In the genomic region with DNA sequence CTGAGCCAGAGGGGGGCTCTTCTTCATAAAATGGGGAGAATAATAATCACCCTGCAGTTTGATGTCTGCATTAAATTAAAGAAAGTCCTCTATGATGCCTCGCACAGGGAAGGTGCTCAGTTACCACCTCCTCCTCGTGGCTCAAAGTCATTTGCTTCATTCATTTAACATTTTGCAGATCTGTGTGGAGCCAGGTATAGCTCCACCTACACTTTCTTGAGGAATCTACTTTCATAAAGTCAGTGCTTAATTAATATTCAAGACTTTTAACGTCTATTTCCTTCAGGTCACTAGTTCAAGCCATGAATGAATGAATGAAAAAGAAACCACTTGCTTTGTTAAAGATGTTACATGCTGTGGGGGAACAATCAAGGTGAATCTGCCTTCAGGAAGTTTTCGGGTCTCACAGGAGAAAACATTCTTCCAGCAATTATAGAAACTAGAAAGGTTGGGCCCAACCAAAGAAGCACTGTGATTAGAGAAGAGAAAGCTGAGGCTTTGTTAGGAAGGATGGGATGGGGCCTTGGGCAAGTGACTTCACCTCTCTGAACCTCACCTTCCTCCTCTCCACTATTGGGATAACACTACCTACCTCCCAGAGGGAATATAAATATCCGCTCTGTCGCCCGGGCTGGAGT, we compare ENCODE assay signal across 26 cellular contexts.
"Had no signal": no experiment of that assay in that cellular context is flagged by ENCODE, and none has a peak within 500 bp of the region (broad histone marks: within the 10 kb centered on the region; RNA-seq: fewer than 3 reads in every experiment).

No MANE protein-coding gene starts in this region.

- H3K36me3 Mint-ChIP-seq: immature natural killer cell; naive B cell; natural killer cell; stimulated activated memory B cell treated with anti-CD40 and anti-IgM and Interleukin-4, amounts not matched to agents 10 μg/mL and 1 μg/mL and 100 μg/mL, for 72 hours; type B pancreatic cell had no signal

- H2AFZ ChIP-seq: hepatocyte had no signal

- H3K4me2 ChIP-seq: hepatocyte, smooth muscle cell had no signal

- H3K27me3 ChIP-seq: hepatocyte, left lung, ovary, right atrium auricular region, right lobe of liver, tibial nerve, uterus had no signal

- H3K36me3 ChIP-seq: left lung, lower lobe of right lung, ovary, right atrium auricular region, right lobe of liver, tibial nerve, uterus had no signal

- H3K27ac ChIP-seq: left lung, lower lobe of right lung, ovary, right atrium auricular region, right lobe of liver, tibial nerve, uterus had no signal

- H3K4me1 Mint-ChIP-seq: immature natural killer cell; naive B cell; natural killer cell; stimulated activated memory B cell treated with anti-CD40 and anti-IgM and Interleukin-4, amounts not matched to agents 10 μg/mL and 1 μg/mL and 100 μg/mL, for 72 hours; stimulated activated naive CD8-positive, alpha-beta T cell treated with anti-CD3 and anti-CD28 coated beads, Interleukin-15, amount 100 ng/mL, for 72 hours had no signal

- H3K4me3 ChIP-seq: hepatocyte, left lung, lower lobe of right lung, ovary, right atrium auricular region, right lobe of liver, smooth muscle cell, tibial nerve, uterus had no signal

- H3K4me3 Mint-ChIP-seq: immature natural killer cell; naive B cell; natural killer cell; stimulated activated memory B cell treated with anti-CD40 and anti-IgM and Interleukin-4, amounts not matched to agents 10 μg/mL and 1 μg/mL and 100 μg/mL, for 72 hours; stimulated activated naive CD8-positive, alpha-beta T cell treated with anti-CD3 and anti-CD28 coated beads, Interleukin-15, amount 100 ng/mL, for 72 hours; type B pancreatic cell had no signal

- ATAC-seq: left colon; left lung; lower lobe of right lung; natural killer cell; right lobe of liver; stimulated activated memory B cell treated with anti-CD40 and anti-IgM and Interleukin-4, amounts not matched to agents 10 μg/mL and 1 μg/mL and 100 μg/mL, for 72 hours; stimulated activated naive CD8-positive, alpha-beta T cell treated with anti-CD3 and anti-CD28 coated beads, Interleukin-15, amount 100 ng/mL, for 72 hours had no signal

- DNase-seq: immature natural killer cell; kidney; left colon; left lung; lower lobe of right lung; mammary epithelial cell; mesenchymal stem cell; naive B cell; natural killer cell; ovary; right lobe of liver; stimulated activated CD4-positive, alpha-beta T cell treated with anti-CD3 and anti-CD28 coated beads, Interleukin-1b, Interleukin-23, amount 100 ng/mL, for 48 hours; stimulated activated CD4-positive, alpha-beta T cell treated with anti-CD3 and anti-CD28 coated beads, Interleukin-2, amount 100 ng/mL, for 48 hours; stimulated activated CD4-positive, alpha-beta T cell treated with anti-CD3 and anti-CD28 coated beads, Interleukin-4, amount 100 ng/mL, for 4 hours; stimulated activated CD8-positive, alpha-beta memory T cell treated with anti-CD3 and anti-CD28 coated beads, Interleukin-4, amount 100 ng/mL, for 48 hours; stimulated activated naive CD4-positive, alpha-beta T cell treated with Interleukin-2 at 50 U/mL for 16 hours; stimulated activated naive CD8-positive, alpha-beta T cell treated with anti-CD3 and anti-CD28 coated beads, Interleukin-15, amount 100 ng/mL, for 72 hours; substantia nigra; uterus had no signal

- H3K79me2 ChIP-seq: hepatocyte had no signal

- H3K4me1 ChIP-seq: right lobe of liver had no signal

- H3K27ac Mint-ChIP-seq: immature natural killer cell; naive B cell; natural killer cell; progenitor cell of endocrine pancreas; stimulated activated memory B cell treated with anti-CD40 and anti-IgM and Interleukin-4, amounts not matched to agents 10 μg/mL and 1 μg/mL and 100 μg/mL, for 72 hours; stimulated activated naive CD8-positive, alpha-beta T cell treated with anti-CD3 and anti-CD28 coated beads, Interleukin-15, amount 100 ng/mL, for 72 hours; type B pancreatic cell had no signal

- H3K9me3 ChIP-seq: left lung, lower lobe of right lung, ovary, right atrium auricular region, right lobe of liver, tibial nerve, uterus had no signal

- H3K9me3 Mint-ChIP-seq: natural killer cell; stimulated activated naive CD8-positive, alpha-beta T cell treated with anti-CD3 and anti-CD28 coated beads, Interleukin-15, amount 100 ng/mL, for 72 hours; type B pancreatic cell had no signal
